15 cellular contexts compared by ENCODE assay signal in genomic region chr5:138470322-138471285, GRCh38. TPM values are rescaled to one million over a fixed set of nuclear protein-coding genes. Genes with fewer than 3 reads are reported as not detected.
DNase-seq lines count a peak whose midpoint lies in the region; ATAC-seq and TF ChIP-seq lines count a peak whose summit lies in the region.
"Had no signal": no experiment of that assay in that cellular context is flagged by ENCODE, and none has a peak within 500 bp of the region (broad histone marks: within the 10 kb centered on the region; RNA-seq: fewer than 3 reads in every experiment).

No MANE protein-coding gene starts in this region.

- H3K27ac Mint-ChIP-seq in Caco-2 (ENCODE audit: unreplicated experiment): peak overlapping the region; percentile 88
- H3K27ac Mint-ChIP-seq: stimulated activated naive CD8-positive, alpha-beta T cell treated with anti-CD3 and anti-CD28 coated beads, Interleukin-15, Interleukin-2, amounts not matched to agents 100 ng/mL and 50 ng/mL, for 24 hours had no signal

- peak; percentile 63 to 71 for DNase-seq in Caco-2
- peak; percentile 30 for DNase-seq in NCI-H1048 (lab: John Stamatoyannopoulos, UW)
- no peak for DNase-seq in epithelial cell of prostate (ENCODE audit: low read depth, low spot score)
- DNase-seq in osteoblast (ENCODE audit: insufficient read length, low spot score, missing footprints): peak; percentile 87
- DNase-seq in hypothalamus (lab: John Stamatoyannopoulos, UW): no peak
- DNase-seq in DMS79 treated with DMSO at 0.1 percent for 48 hours (lab: John Stamatoyannopoulos, UW): no peak
- DNase-seq in NCI-H1436 treated with DMSO at 0.1 percent for 48 hours (lab: John Stamatoyannopoulos, UW): no peak
- DNase-seq: effector CD4-positive, alpha-beta T cell; PC-3; stimulated activated CD4-positive, alpha-beta T cell treated with anti-CD3 and anti-CD28 coated beads, Interleukin-1b, Interleukin-23, amount 100 ng/mL, for 48 hours had no signal

- H3K4me1 Mint-ChIP-seq in Caco-2 (ENCODE audit: low read depth, unreplicated experiment): peaks cover 43% of the 10 kb centered on the region

- H3K9me3 ChIP-seq in Caco-2 (no peaks in the 10 kb centered on the region), osteoblast (ENCODE audit: low read depth, low read length) (no peaks in the 10 kb centered on the region)
- H3K9me3 ChIP-seq: ascending aorta, psoas muscle had no signal

- no peaks in the 10 kb centered on the region for H3K27me3 ChIP-seq in Caco-2 (replicated peaks; ENCODE audit: control insufficient read depth, insufficient read depth, low read length)
- no peaks in the 10 kb centered on the region for H3K27me3 ChIP-seq in osteoblast (ENCODE audit: insufficient read depth, low read length)
- H3K27me3 ChIP-seq: ascending aorta had no signal

- H3K4me3 ChIP-seq in Caco-2 (ENCODE audit: low read depth, low read length) (no peak overlapping the region), osteoblast (ENCODE audit: insufficient read depth, low read length) (no peak overlapping the region)
- H3K4me3 ChIP-seq: ascending aorta, psoas muscle had no signal

- CTCF ChIA-PET in Caco-2 (lab: Charles Lee): no interaction called here

- peak overlapping the region; percentile 39 for H3K27ac ChIP-seq in epithelial cell of prostate
- no peak overlapping the region for H3K27ac ChIP-seq in osteoblast (ENCODE audit: low read depth, low read length)
- H3K27ac ChIP-seq: HL-60, psoas muscle had no signal

- no TSS peak for BruUV-seq in Caco-2 (replicated peaks; lab: Mats Ljungman, UMichigan)

- H3K9me3 Mint-ChIP-seq in Caco-2 (ENCODE audit: unreplicated experiment): no peaks in the 10 kb centered on the region
- H3K9me3 Mint-ChIP-seq: stimulated activated naive CD8-positive, alpha-beta T cell treated with anti-CD3 and anti-CD28 coated beads, Interleukin-15, Interleukin-2, amounts not matched to agents 100 ng/mL and 50 ng/mL, for 24 hours had no signal

- POLR2A ChIA-PET in Caco-2 (lab: Charles Lee): interaction anchor here (0.5 kb wide), 1 partner anchor 29 kb away, joined by 10 read pairs; no protein-coding TSS in a partner anchor

- H3K4me3 Mint-ChIP-seq in Caco-2 (ENCODE audit: unreplicated experiment): peak overlapping the region; percentile 54
- H3K4me3 Mint-ChIP-seq: stimulated activated naive CD8-positive, alpha-beta T cell treated with anti-CD3 and anti-CD28 coated beads, Interleukin-15, Interleukin-2, amounts not matched to agents 100 ng/mL and 50 ng/mL, for 24 hours had no signal

- intact Hi-C loops in Caco-2 (cut with micrococcal nuclease; ENCODE audit: unreplicated experiment): no loop called here

- H3K4me2 ChIP-seq in osteoblast (ENCODE audit: insufficient read depth, low read length): no peak overlapping the region

- ATAC-seq in HG03571 (IDR thresholded peaks at IDR 0.05; ENCODE audit: unreplicated experiment): no peak
- ATAC-seq: PC-3 had no signal

- H3K79me2 ChIP-seq in osteoblast (ENCODE audit: insufficient read depth, low read length): peaks cover 27% of the 10 kb centered on the region

- peaks cover 9% of the 10 kb centered on the region for H3K36me3 ChIP-seq in Caco-2 (ENCODE audit: control insufficient read depth, insufficient read depth, low read length)
- peaks cover 28% of the 10 kb centered on the region for H3K36me3 ChIP-seq in osteoblast (ENCODE audit: insufficient read depth, low read length)

- no peak for TF ChIP-seq CTCF in Caco-2 (IDR thresholded peaks at IDR 0.05; ENCODE audit: insufficient read depth in 1 of 2, low read depth in 1 of 2, low read length in 1 of 2, severe bottlenecking in 1 of 2, unreplicated experiment in 1 of 2)
- TF ChIP-seq CTCF in osteoblast (IDR thresholded peaks at IDR 0.05; ENCODE audit: extremely low read depth, low read depth, low read length): no peak

- peaks cover 45% of the 10 kb centered on the region for H4K20me1 ChIP-seq in osteoblast (ENCODE audit: insufficient read depth, low read length)

- H2AFZ ChIP-seq in osteoblast (ENCODE audit: low read length): no peak overlapping the region

- peaks cover 6% of the 10 kb centered on the region for H3K27me3 Mint-ChIP-seq in Caco-2 (ENCODE audit: insufficient read depth, unreplicated experiment)
- H3K27me3 Mint-ChIP-seq: stimulated activated naive CD8-positive, alpha-beta T cell treated with anti-CD3 and anti-CD28 coated beads, Interleukin-15, Interleukin-2, amounts not matched to agents 100 ng/mL and 50 ng/mL, for 24 hours had no signal

- H3K4me1 ChIP-seq in Caco-2 (peaks cover 10% of the 10 kb centered on the region), osteoblast (ENCODE audit: insufficient read depth, low read length) (peaks cover 17% of the 10 kb centered on the region)

- peaks cover 95% of the 10 kb centered on the region for H3K36me3 Mint-ChIP-seq in Caco-2 (ENCODE audit: insufficient read depth, unreplicated experiment)

RNA-seq across cellular contexts. Expression of gene EGR1, which starts 5.3 kb away (rescaled TPM):
- total RNA-seq in Caco-2 (2022) (83.7 and 84.0 TPM in 2 replicates), osteoblast (2.2 and 2.7 TPM in 2 replicates)

RNA-seq across cellular contexts. Expression of gene REEP2, which starts 31.7 kb away (rescaled TPM):
- total RNA-seq in Caco-2 (2022) (3.8 and 4.5 TPM in 2 replicates), osteoblast (1.5 and 2.2 TPM in 2 replicates)

Comparison
In these comparisons a context has a peak if more than half of its experiments do, and no peak if none do; other contexts are left out.
1. DNase-seq: peak in Caco-2 (2 of 2), NCI-H1048 (single experiment) and osteoblast (single experiment); none in epithelial cell of prostate (single experiment), hypothalamus (0 of 51), DMS79 treated with DMSO at 0.1 percent for 48 hours (single experiment) and NCI-H1436 treated with DMSO at 0.1 percent for 48 hours (single experiment).
2. RNA of gene EGR1, which starts 5.3 kb away (total RNA-seq): 83.7 to 84.0 TPM in Caco-2; 2.2 to 2.7 TPM in osteoblast; every median in the first group is over 10 times any median in the second.